ENCODE assay signal across 7 cellular contexts in genomic region chr1:67134692-67135091, GRCh38. TPM values are rescaled to one million over a fixed set of nuclear protein-coding genes. Genes with fewer than 3 reads are reported as not detected.
DNase-seq lines count a peak whose midpoint lies in the region; TF ChIP-seq lines count a peak whose summit lies in the region.

Gene C1orf141, minus strand, starts transcription at chr1:67134970. Its CDS starts 7,730 bp downstream, at chr1:67127240.

- H3K9ac ChIP-seq in OCI-LY3 (ENCODE audit: low read length) (no peak within 1 kb of the TSS; the same call in 1 of the 2 replicates), stomach smooth muscle (ENCODE audit: low read length in 2 of 2) (no peak within 1 kb of the TSS)

- H3K9me3 ChIP-seq in OCI-LY3 (ENCODE audit: insufficient read depth, low read length) (no peaks in the 10 kb centered on the region), stomach smooth muscle (ENCODE audit: control insufficient read depth in 2 of 2, low read length in 2 of 2) (no peaks in the 10 kb centered on the region)

- H3K4me1 ChIP-seq in OCI-LY3 (ENCODE audit: low read length): peaks cover 26% of the 10 kb centered on the region
- H3K4me1 ChIP-seq in stomach smooth muscle (ENCODE audit: control insufficient read depth, insufficient read depth, low read length): peaks cover 4% of the 10 kb centered on the region

- H3K27me3 Mint-ChIP-seq in chondrocyte (ENCODE audit: low read depth): no peaks in the 10 kb centered on the region

- DNase-seq in chondrocyte (ENCODE audit: low spot score) (no peak), left kidney (ENCODE audit: low read depth, low spot score) (peak; percentile 80), T1000 (lab: John Stamatoyannopoulos, UW) (no peak), NCI-H345 treated with DMSO at 0.1 percent for 48 hours (lab: John Stamatoyannopoulos, UW; ENCODE audit: unreplicated experiment) (no peak), NCI-H774 (lab: John Stamatoyannopoulos, UW) (no peak)

- no peaks in the 10 kb centered on the region for H3K9me3 Mint-ChIP-seq in chondrocyte (ENCODE audit: low read depth)

- no peaks in the 10 kb centered on the region for H4K20me1 ChIP-seq in OCI-LY3 (ENCODE audit: insufficient read depth, low read length)

- no peaks in the 10 kb centered on the region for H3K27me3 ChIP-seq in OCI-LY3 (ENCODE audit: low read depth, low read length)
- no peaks in the 10 kb centered on the region for H3K27me3 ChIP-seq in stomach smooth muscle (ENCODE audit: control insufficient read depth in 1 of 2, insufficient read depth in 2 of 2, low read length in 2 of 2)

- H3K4me1 Mint-ChIP-seq in chondrocyte (ENCODE audit: low read depth): peaks cover 8% of the 10 kb centered on the region

- peak within 1 kb of the TSS; percentile 75 for H3K4me2 ChIP-seq in OCI-LY3 (ENCODE audit: low read length)

- H2AFZ ChIP-seq in OCI-LY3 (ENCODE audit: low read depth, low read length): peak within 1 kb of the TSS; percentile 81; the same call in 1 of the 2 replicates

- H3K27ac ChIP-seq in OCI-LY3 (ENCODE audit: low read length): no peak within 1 kb of the TSS
- no peak within 1 kb of the TSS for H3K27ac ChIP-seq in stomach smooth muscle (ENCODE audit: low read length)

- no peaks in the 10 kb centered on the region for H3K79me2 ChIP-seq in OCI-LY3 (ENCODE audit: low read length)

- H3K4me3 Mint-ChIP-seq in chondrocyte (ENCODE audit: unreplicated experiment): peak within 1 kb of the TSS; percentile 70

- peak within 1 kb of the TSS; percentile 28 for H3K27ac Mint-ChIP-seq in chondrocyte (ENCODE audit: unreplicated experiment)

- H3K36me3 ChIP-seq in OCI-LY3 (replicated peaks; ENCODE audit: low read depth, low read length) (no peaks in the 10 kb centered on the region), stomach smooth muscle (ENCODE audit: control insufficient read depth in 2 of 2, insufficient read depth in 2 of 2, low read length in 2 of 2) (no peaks in the 10 kb centered on the region)

- peak within 1 kb of the TSS; percentile 67 for H3K4me3 ChIP-seq in OCI-LY3 (ENCODE audit: low read length)
- H3K4me3 ChIP-seq in stomach smooth muscle (ENCODE audit: low read length in 2 of 2): peak within 1 kb of the TSS; percentile 4 to 68

- H3K36me3 Mint-ChIP-seq in chondrocyte (ENCODE audit: low read depth): no peaks in the 10 kb centered on the region

- TF ChIP-seq CTCF in OCI-LY3 (IDR thresholded peaks at IDR 0.05; ENCODE audit: low read depth, low read length): no peak
- TF ChIP-seq CTCF in chondrocyte (IDR thresholded peaks at IDR 0.05): no peak

RNA-seq across cellular contexts. Expression of gene C1orf141, which starts in this region (rescaled TPM):
- not detected in 3 replicates for total RNA-seq in chondrocyte
